Comparison of ENCODE assay signal across 9 cellular contexts in genomic region chr7:93551063-93551895, GRCh38. TPM values are rescaled to one million over a fixed set of nuclear protein-coding genes. Genes with fewer than 3 reads are reported as not detected.
DNase-seq lines count a peak whose midpoint lies in the region; ATAC-seq, FAIRE-seq and TF ChIP-seq lines count a peak whose summit lies in the region.
"Had no signal": no experiment of that assay in that cellular context is flagged by ENCODE, and none has a peak within 500 bp of the region (broad histone marks: within the 10 kb centered on the region; RNA-seq: fewer than 3 reads in every experiment).

No MANE protein-coding gene starts in this region.

- POLR2A ChIA-PET in AG04450 (lab: Yijun Ruan, JAX) = no interaction called here

- FAIRE-seq in GM18507 (lab: Jason Lieb, UNC) = peak; percentile 35
- peak; percentile 71 for FAIRE-seq in endometrium (lab: Jason Lieb, UNC)

- 10 to 15% methylated on average over 6 of the region's 6 CpGs for WGBS in gastroesophageal sphincter (ENCODE audit: low coverage in 1 of 2), 2 donors

- H3K27me3 ChIP-seq in AG04450 (ENCODE audit: control insufficient read depth, insufficient read depth, low read length) = no peaks in the 10 kb centered on the region
- no peaks in the 10 kb centered on the region for H3K27me3 ChIP-seq in gastroesophageal sphincter

- CTCF ChIA-PET in AG04450 (lab: Charles Lee) = interaction anchor here (0.5 to 7.3 kb wide), 26 partner anchors 9 to 335 kb away, joined by 3 to 180 read pairs (median 4); partner anchors contain the start of gene VPS50

- DNase-seq in AG04450 (ENCODE audit: low read depth, low spot score) = peak; percentile 18
- no peak for DNase-seq in GM18507 (ENCODE audit: extremely low spot score, insufficient read length, low read depth)
- peak; percentile 55 for DNase-seq in NCI-H748 (lab: John Stamatoyannopoulos, UW; ENCODE audit: unreplicated experiment)
- peak; percentile 69 for DNase-seq in renal cortical epithelial cell (ENCODE audit: low read depth)

- no peak for TF ChIP-seq EP300 in gastroesophageal sphincter (IDR thresholded peaks at IDR 0.05)

- H3K4me3 ChIP-seq in AG04450 (ENCODE audit: low read depth, low read length) = no peak overlapping the region
- no peak overlapping the region for H3K4me3 ChIP-seq in gastroesophageal sphincter

- no peak for TF ChIP-seq POLR2A in gastroesophageal sphincter (IDR thresholded peaks at IDR 0.05)

- ATAC-seq in gastroesophageal sphincter (no peak), GM21737 (IDR thresholded peaks at IDR 0.05; ENCODE audit: unreplicated experiment) (no peak), GM21619 (IDR thresholded peaks at IDR 0.05; ENCODE audit: unreplicated experiment) (no peak)

- no peaks in the 10 kb centered on the region for H3K36me3 ChIP-seq in gastroesophageal sphincter

- TF ChIP-seq CTCF in AG04450 (IDR thresholded peaks at IDR 0.05; ENCODE audit: low read depth, low read length) (peak; percentile 65), gastroesophageal sphincter (IDR thresholded peaks at IDR 0.05) (peak in 1 of 4 experiments; percentile 30)

- no peak overlapping the region for H3K27ac ChIP-seq in AG04450 (ENCODE audit: low read depth, low read length)
- no peak overlapping the region for H3K27ac ChIP-seq in gastroesophageal sphincter
- H3K27ac ChIP-seq: epithelial cell of prostate had no signal

- H3K9me3 ChIP-seq in AG04450 (ENCODE audit: control insufficient read depth, insufficient read depth, low read length) = no peaks in the 10 kb centered on the region
- H3K9me3 ChIP-seq in gastroesophageal sphincter = no peaks in the 10 kb centered on the region

- H3K4me1 ChIP-seq in gastroesophageal sphincter = no peaks in the 10 kb centered on the region

RNA-seq across cellular contexts. Expression of gene CALCR, which starts 23.2 kb away (rescaled TPM):
- polyA plus RNA-seq in AG04450 (2011; rRNA removed) = not detected in 2 replicates
- not detected in 2 replicates for polyA minus RNA-seq in AG04450 (2011; rRNA and poly(A)+ RNA removed)
- total RNA-seq in renal cortical epithelial cell = 0.17 and 2.8 TPM in 2 replicates
- under 1 TPM in 1 of 4 donors, not detected in 3; 0.27 TPM for total RNA-seq in gastroesophageal sphincter
